Comparison of ENCODE assay signal across 8 cellular contexts in the genomic region with DNA sequence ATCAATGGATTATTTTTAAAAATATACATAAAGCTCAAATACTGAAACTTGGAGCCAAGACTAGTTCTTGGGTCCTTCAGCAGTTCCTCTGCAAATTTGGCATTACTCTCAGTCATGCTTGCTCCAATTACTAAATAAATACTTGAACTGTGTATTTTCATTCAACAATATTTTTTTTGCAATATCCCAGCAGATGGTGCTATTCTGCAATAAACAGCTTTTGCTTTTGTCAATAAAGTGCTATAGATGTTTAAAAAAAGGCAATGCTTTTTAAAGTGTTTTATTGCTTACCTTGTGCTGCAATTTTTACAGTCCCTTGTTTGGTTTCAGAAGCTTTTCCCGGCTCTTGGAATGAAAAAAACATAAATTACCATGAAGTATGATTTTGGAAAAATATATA.
DNase-seq lines count a peak whose midpoint lies in the region; ATAC-seq, FAIRE-seq and TF ChIP-seq lines count a peak whose summit lies in the region.

No MANE protein-coding gene starts in this region.

- peak; percentile 86 for FAIRE-seq in islet of Langerhans (lab: Jason Lieb, UNC)

- no peaks in the 10 kb centered on the region for H3K9me3 Mint-ChIP-seq in activated CD8-positive, alpha-beta T cell treated with anti-CD3 and anti-CD28 coated beads for 36 hours

- DNase-seq in Panc1 (ENCODE audit: low read depth, low spot score) (no peak), GM10248 (ENCODE audit: extremely low spot score) (no peak), NCI-H1048 (lab: John Stamatoyannopoulos, UW) (no peak)
- no peak for DNase-seq in activated naive CD4-positive, alpha-beta T cell treated with Interleukin-2 at 50 U/mL for 16 hours
- DNase-seq in activated CD8-positive, alpha-beta T cell treated with anti-CD3 and anti-CD28 coated beads for 36 hours = no peak

- H3K27ac ChIP-seq in C4-2B (no peak overlapping the region), Panc1 (ENCODE audit: low read length) (no peak overlapping the region)

- POLR2A ChIA-PET in Panc1 (lab: Charles Lee) = no interaction called here
- POLR2A ChIA-PET in GM10248 (lab: Yijun Ruan, JAX) = no interaction called here
- POLR2A ChIA-PET in activated CD8-positive, alpha-beta T cell treated with anti-CD3 and anti-CD28 coated beads for 36 hours (lab: Charles Lee) = no interaction called here

- no TSS peak for BruUV-seq in Panc1 (replicated peaks; lab: Mats Ljungman, UMichigan)

- no peaks in the 10 kb centered on the region for H3K27me3 Mint-ChIP-seq in activated CD8-positive, alpha-beta T cell treated with anti-CD3 and anti-CD28 coated beads for 36 hours

- H3K36me3 Mint-ChIP-seq in activated CD8-positive, alpha-beta T cell treated with anti-CD3 and anti-CD28 coated beads for 36 hours (ENCODE audit: low read depth) = no peaks in the 10 kb centered on the region

- in situ Hi-C loops in Panc1 (cut with HindIII; ENCODE audit: low pct_unique_long_range_greater_than_20kb, low sequenced_read_pairs) = no loop called here

- ATAC-seq in Panc1 = no peak
- no peak for ATAC-seq in activated CD8-positive, alpha-beta T cell treated with anti-CD3 and anti-CD28 coated beads for 36 hours

- no peak overlapping the region for H3K4me3 Mint-ChIP-seq in activated CD8-positive, alpha-beta T cell treated with anti-CD3 and anti-CD28 coated beads for 36 hours

- intact Hi-C loops in Panc1 (cut with micrococcal nuclease; ENCODE audit: unreplicated experiment) = loop anchor here (2.0 kb wide), 1 partner anchor 321 kb away; no protein-coding TSS in a partner anchor
- intact Hi-C loops in activated CD8-positive, alpha-beta T cell treated with anti-CD3 and anti-CD28 coated beads for 36 hours (cut with micrococcal nuclease) = no loop called here

- H3K4me3 ChIP-seq in Panc1 (ENCODE audit: low read depth in 2 of 2, low read length in 2 of 2) = no peak overlapping the region

- TF ChIP-seq CTCF in C4-2B (conservative IDR thresholded peaks at IDR 0.05) = peak; percentile 68
- TF ChIP-seq CTCF in LNCAP (IDR thresholded peaks at IDR 0.05) = peak; percentile 60
- TF ChIP-seq CTCF in Panc1 (IDR thresholded peaks at IDR 0.05) = peak; percentile 65; the same call in 1 of the 2 replicates
- TF ChIP-seq CTCF in GM10248 (IDR thresholded peaks at IDR 0.05; ENCODE audit: control extremely low read depth, extremely low read depth, low read depth, missing control alignments) = no peak
- no peak for TF ChIP-seq CTCF in activated CD8-positive, alpha-beta T cell treated with anti-CD3 and anti-CD28 coated beads for 36 hours (IDR thresholded peaks at IDR 0.05)

- H3K27me3 ChIP-seq in Panc1 (ENCODE audit: control insufficient read depth, insufficient read depth, low read length) = no peaks in the 10 kb centered on the region; the same call in 1 of the 2 replicates

- no peaks in the 10 kb centered on the region; the same call in 1 of the 2 replicates for H3K4me1 ChIP-seq in Panc1 (ENCODE audit: control insufficient read depth, insufficient read depth, low read length)

- no peaks in the 10 kb centered on the region for H3K4me1 Mint-ChIP-seq in activated CD8-positive, alpha-beta T cell treated with anti-CD3 and anti-CD28 coated beads for 36 hours (ENCODE audit: low read depth)

- no peaks in the 10 kb centered on the region for H3K36me3 ChIP-seq in Panc1 (ENCODE audit: control insufficient read depth, insufficient read depth, low read length)

- H3K9me3 ChIP-seq in Panc1 (ENCODE audit: control insufficient read depth, insufficient read depth, low read depth, low read length) = no peaks in the 10 kb centered on the region

- CTCF ChIA-PET in Panc1 (lab: Charles Lee) = no interaction called here
- CTCF ChIA-PET in GM10248 (lab: Yijun Ruan, JAX) = interaction anchor here (0.8 to 2.3 kb wide), 5 partner anchors 13 to 322 kb away, joined by 3 to 16 read pairs (median 4); no protein-coding TSS in a partner anchor
- CTCF ChIA-PET in activated CD8-positive, alpha-beta T cell treated with anti-CD3 and anti-CD28 coated beads for 36 hours (lab: Charles Lee) = no interaction called here

- H3K27ac Mint-ChIP-seq in activated CD8-positive, alpha-beta T cell treated with anti-CD3 and anti-CD28 coated beads for 36 hours = no peak overlapping the region

Comparison
In these comparisons a context has a peak if more than half of its experiments do, and no peak if none do; other contexts are left out.
1. CTCF ChIP-seq: peak in C4-2B (single experiment), LNCAP (single experiment) and Panc1 (single experiment); none in GM10248 (single experiment) and activated CD8-positive, alpha-beta T cell treated with anti-CD3 and anti-CD28 coated beads for 36 hours (single experiment).